8 cellular contexts compared by ENCODE assay signal in the genomic region with DNA sequence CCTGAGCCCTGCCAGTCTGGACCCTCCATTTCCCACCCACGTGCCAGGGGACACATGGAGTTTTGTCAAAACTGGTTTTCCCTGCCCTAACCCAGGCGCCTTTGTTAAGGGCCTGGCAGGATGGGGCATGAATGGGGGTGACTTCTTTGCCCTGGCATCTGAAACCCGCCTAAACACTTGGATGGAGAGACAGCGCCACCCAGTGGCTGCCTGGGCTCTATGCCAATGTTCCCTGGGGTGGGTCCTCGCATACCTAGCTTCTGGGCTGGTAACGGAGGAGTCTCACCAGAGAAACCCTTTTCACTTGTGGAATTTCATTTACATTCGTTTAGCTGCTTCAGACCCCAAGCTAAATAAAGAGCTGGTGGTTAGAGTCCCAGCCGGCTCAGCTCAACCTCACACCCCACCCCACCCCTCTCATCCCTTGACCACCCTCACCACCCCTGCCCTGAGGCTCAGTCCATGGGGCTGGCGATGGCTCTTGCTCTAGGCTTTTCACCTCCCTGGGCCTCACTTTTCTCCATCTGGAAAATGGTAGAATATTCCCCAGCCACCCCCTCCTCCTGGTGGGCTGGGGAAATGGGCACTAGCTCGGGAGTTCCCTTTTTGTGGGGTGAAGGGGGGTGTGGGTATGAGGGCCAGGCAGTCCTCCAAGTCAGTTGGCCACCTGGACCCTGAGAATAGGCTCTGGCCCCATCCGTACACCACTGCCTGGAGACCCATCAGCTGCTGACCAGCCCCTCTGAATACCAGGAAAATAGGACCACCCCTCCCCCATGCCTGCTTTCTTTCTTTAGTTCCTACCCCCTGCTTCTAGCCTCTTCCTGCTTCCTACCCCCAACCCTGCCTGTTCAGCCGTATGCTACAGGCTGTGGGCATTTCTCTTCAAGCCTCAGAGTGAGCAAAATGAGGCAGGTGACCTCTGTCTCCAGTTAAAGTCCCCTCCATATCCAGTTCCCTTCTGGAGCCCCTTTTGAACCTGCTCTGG. TPM values are rescaled to one million over a fixed set of nuclear protein-coding genes. Genes with fewer than 3 reads are reported as not detected.
DNase-seq lines count a peak whose midpoint lies in the region; ATAC-seq and TF ChIP-seq lines count a peak whose summit lies in the region.

No MANE protein-coding gene starts in this region.

- peak; percentile 66 for TF ChIP-seq CTCF in kidney epithelial cell (IDR thresholded peaks at IDR 0.05; ENCODE audit: insufficient read depth, low read length, poor library complexity, severe bottlenecking)

- H2AFZ ChIP-seq in GM23248 = no peak overlapping the region

- H4K20me1 ChIP-seq in GM23248 (ENCODE audit: insufficient read depth) = no peaks in the 10 kb centered on the region

- H3K4me1 ChIP-seq in GM23248 (ENCODE audit: insufficient read depth) = no peaks in the 10 kb centered on the region

- no peak overlapping the region for H3K9ac ChIP-seq in GM23248

- peak overlapping the region; percentile 55 for H3K27ac Mint-ChIP-seq in central memory CD8-positive, alpha-beta T cell (ENCODE audit: low read depth)

- H3K36me3 Mint-ChIP-seq in central memory CD8-positive, alpha-beta T cell (ENCODE audit: insufficient read depth) = no peaks in the 10 kb centered on the region

- H3K9me3 ChIP-seq in GM23248 (ENCODE audit: low read depth) = no peaks in the 10 kb centered on the region

- peak; percentile 67 for ATAC-seq in central memory CD8-positive, alpha-beta T cell (replicated peaks; ENCODE audit: extremely low read depth, poor library complexity, severe bottlenecking)
- ATAC-seq in HG03108 (IDR thresholded peaks at IDR 0.05; ENCODE audit: unreplicated experiment) = no peak

- in situ Hi-C loops in GM23248 (cut with MboI) = no loop called here

- H3K4me3 Mint-ChIP-seq in central memory CD8-positive, alpha-beta T cell = no peak overlapping the region

- no peaks in the 10 kb centered on the region for H3K4me1 Mint-ChIP-seq in central memory CD8-positive, alpha-beta T cell

- H3K36me3 ChIP-seq in GM23248 (ENCODE audit: low read depth) (no peaks in the 10 kb centered on the region), kidney epithelial cell (ENCODE audit: control insufficient read depth, insufficient read depth, low read length) (no peaks in the 10 kb centered on the region)

- no peak overlapping the region for H3K4me3 ChIP-seq in GM23248
- no peak overlapping the region for H3K4me3 ChIP-seq in kidney epithelial cell (ENCODE audit: low read depth, low read length)

- no peaks in the 10 kb centered on the region for H3K27me3 Mint-ChIP-seq in central memory CD8-positive, alpha-beta T cell

- H3K9me3 Mint-ChIP-seq in central memory CD8-positive, alpha-beta T cell = no peaks in the 10 kb centered on the region

- no peak overlapping the region for H3K27ac ChIP-seq in GM23248

- DNase-seq in COLO829 (ENCODE audit: low spot score) (peak; percentile 70), GM23248 (peak; percentile 69), NCI-H2107 treated with DMSO at 0.1 percent for 48 hours (lab: John Stamatoyannopoulos, UW; ENCODE audit: unreplicated experiment) (peak; percentile 52), kidney epithelial cell (ENCODE audit: low read depth) (peak; percentile 2)
- peak; percentile 37 for DNase-seq in activated CD4-positive, CD25-positive, alpha-beta regulatory T cell treated with anti-CD3 and anti-CD28 coated beads, Interleukin-2, amount 50 U/mL, for 16 hours (ENCODE audit: low read depth, low spot score)
- peak; percentile 47 to 55 for DNase-seq in central memory CD8-positive, alpha-beta T cell (ENCODE audit: low spot score in 2 of 2)
- peak; percentile 79 for DNase-seq in stimulated activated CD4-positive, alpha-beta T cell treated with anti-CD3 and anti-CD28 coated beads, Interleukin-2, amount 100 ng/mL, for 24 hours

- no peaks in the 10 kb centered on the region for H3F3A ChIP-seq in GM23248 (ENCODE audit: insufficient read depth)

- H3K9me2 ChIP-seq in GM23248 (ENCODE audit: insufficient read depth) = no peaks in the 10 kb centered on the region

- H3K79me2 ChIP-seq in GM23248 (ENCODE audit: insufficient read depth) = no peaks in the 10 kb centered on the region

- WGBS in GM23248 (ENCODE audit: low coverage in 1 of 2, low lambda C conversion rate in 2 of 2, missing lambda C conversion rate in 2 of 2), 2 experiments = 23 to 24% methylated on average over 10 to 11 of the region's 12 CpGs

- no peaks in the 10 kb centered on the region for H3K27me3 ChIP-seq in GM23248 (replicated peaks; ENCODE audit: insufficient read depth)
- H3K27me3 ChIP-seq in kidney epithelial cell (ENCODE audit: control insufficient read depth, insufficient read depth, low read length) = peaks cover 2% of the 10 kb centered on the region

- no peak overlapping the region for H3K4me2 ChIP-seq in GM23248 (ENCODE audit: unreplicated experiment)

RNA-seq across cellular contexts. Expression of a gene that starts 57.1 kb away (rescaled TPM):
- total RNA-seq in GM23248 (2014; rRNA removed; shearing (Covaris generic)) = 25.2 and 26.6 TPM in 2 replicates
- polyA plus RNA-seq in GM23248 (2016; fragmentation: Nextera tagmentation; extraction: Ambion mirVana) = 32.7 and 39.1 TPM in 2 replicates
- 37.4 and 37.8 TPM in 2 replicates for total RNA-seq in kidney epithelial cell

Comparison
In these comparisons a context has a peak if more than half of its experiments do, and no peak if none do; other contexts are left out.
1. DNase-seq: peak in every context shown above with its lines; median percentile 79 in stimulated activated CD4-positive, alpha-beta T cell treated with anti-CD3 and anti-CD28 coated beads, Interleukin-2, amount 100 ng/mL, for 24 hours; 70 in COLO829; 69 in GM23248; 52 in NCI-H2107 treated with DMSO at 0.1 percent for 48 hours; 51 in central memory CD8-positive, alpha-beta T cell; 37 in activated CD4-positive, CD25-positive, alpha-beta regulatory T cell treated with anti-CD3 and anti-CD28 coated beads, Interleukin-2, amount 50 U/mL, for 16 hours; 2 in kidney epithelial cell.